ENCODE assay signal across 8 cellular contexts in genomic region chrX:107676559-107677378, GRCh38. TPM values are rescaled to one million over a fixed set of nuclear protein-coding genes. Genes with fewer than 3 reads are reported as not detected.
DNase-seq lines count a peak whose midpoint lies in the region; ATAC-seq and TF ChIP-seq lines count a peak whose summit lies in the region.

No MANE protein-coding gene starts in this region.

- H3K23ac ChIP-seq in mesenchymal stem cell (ENCODE audit: low read length in 2 of 2) = no peak overlapping the region

- 3% methylated on average over 16 of the region's 30 CpGs for WGBS in mesenchymal stem cell

- TF ChIP-seq CTCF in AG04450 (IDR thresholded peaks at IDR 0.05; ENCODE audit: low read depth, low read length) = no peak

- H3K4me2 ChIP-seq in mesenchymal stem cell (ENCODE audit: low read length, poor library complexity, severe bottlenecking) = peak overlapping the region; percentile 74

- peak overlapping the region; percentile 67 for H3K4me3 ChIP-seq in AG04450 (ENCODE audit: low read depth, low read length)
- peak overlapping the region; percentile 52 to 81 for H3K4me3 ChIP-seq in mesenchymal stem cell (ENCODE audit: insufficient read depth in 1 of 2, low read depth in 1 of 2, low read length in 2 of 2)

- H2AFZ ChIP-seq in mesenchymal stem cell (ENCODE audit: low read depth, low read length) = no peak overlapping the region

- peaks cover 25% of the 10 kb centered on the region for H3K4me1 ChIP-seq in mesenchymal stem cell (ENCODE audit: control insufficient read depth, insufficient read depth, low read depth, low read length)

- peak overlapping the region; percentile 45 to 93 for H3K18ac ChIP-seq in mesenchymal stem cell (ENCODE audit: low read depth in 1 of 2, low read length in 2 of 2)

- H3K36me3 Mint-ChIP-seq in stimulated activated naive B cell treated with anti-CD40 and anti-IgM and Interleukin-4, amounts not matched to agents 10 μg/mL and 1 μg/mL and 100 μg/mL, for 72 hours = peaks cover 0 to 5% of the 10 kb centered on the region in 2 donors

- H3K4ac ChIP-seq in mesenchymal stem cell (ENCODE audit: low read depth in 1 of 2, low read length in 2 of 2) = peak overlapping the region in 1 of 2 experiments; percentile 94

- H3K9me3 ChIP-seq in AG04450 (ENCODE audit: control insufficient read depth, insufficient read depth, low read length) = no peaks in the 10 kb centered on the region
- H3K9me3 ChIP-seq in mesenchymal stem cell (ENCODE audit: control insufficient read depth, low read length) = no peaks in the 10 kb centered on the region

- H3K27me3 ChIP-seq in AG04450 (ENCODE audit: control insufficient read depth, insufficient read depth, low read length) = no peaks in the 10 kb centered on the region
- peaks cover 0 to 25% of the 10 kb centered on the region in 2 experiments for H3K27me3 ChIP-seq in mesenchymal stem cell (ENCODE audit: control insufficient read depth in 1 of 2, insufficient read depth in 1 of 2, low read length in 2 of 2)

- H3K4me1 Mint-ChIP-seq in stimulated activated naive B cell treated with anti-CD40 and anti-IgM and Interleukin-4, amounts not matched to agents 10 μg/mL and 1 μg/mL and 100 μg/mL, for 72 hours = peaks cover 20 to 63% of the 10 kb centered on the region in 2 donors

- H3K27me3 Mint-ChIP-seq in stimulated activated naive B cell treated with anti-CD40 and anti-IgM and Interleukin-4, amounts not matched to agents 10 μg/mL and 1 μg/mL and 100 μg/mL, for 72 hours = peaks cover 0 to 4% of the 10 kb centered on the region in 2 donors

- peak overlapping the region; percentile 48 for H2BK15ac ChIP-seq in mesenchymal stem cell (ENCODE audit: low read depth, poor library complexity, severe bottlenecking)

- H3K14ac ChIP-seq in mesenchymal stem cell (ENCODE audit: low read length in 2 of 2) = peak overlapping the region in 1 of 2 experiments; percentile 89

- peak overlapping the region; percentile 98 for H3K27ac Mint-ChIP-seq in stimulated activated naive B cell treated with anti-CD40 and anti-IgM and Interleukin-4, amounts not matched to agents 10 μg/mL and 1 μg/mL and 100 μg/mL, for 72 hours

- peak overlapping the region; percentile 86 to 91 for H3K4me3 Mint-ChIP-seq in stimulated activated naive B cell treated with anti-CD40 and anti-IgM and Interleukin-4, amounts not matched to agents 10 μg/mL and 1 μg/mL and 100 μg/mL, for 72 hours

- peak overlapping the region in 1 of 2 experiments; percentile 54 for H2BK12ac ChIP-seq in mesenchymal stem cell (ENCODE audit: low read length in 2 of 2)

- H3K79me1 ChIP-seq in mesenchymal stem cell (replicated peaks; ENCODE audit: low read length, poor library complexity, severe bottlenecking) = no peaks in the 10 kb centered on the region

- peak overlapping the region; percentile 88 for H3K9ac ChIP-seq in mesenchymal stem cell (ENCODE audit: low read length)

- POLR2A ChIA-PET in AG04450 (lab: Yijun Ruan, JAX) = interaction anchor here (1.0 kb wide), 1 partner anchor 40 kb away, joined by 3 read pairs; no protein-coding TSS in a partner anchor

- H2BK5ac ChIP-seq in mesenchymal stem cell (ENCODE audit: low read depth, low read length, poor library complexity, severe bottlenecking) = peak overlapping the region; percentile 66

- no peak overlapping the region for H2BK120ac ChIP-seq in mesenchymal stem cell (ENCODE audit: low read depth, low read length)

- H3K27ac ChIP-seq in AG04450 (ENCODE audit: low read depth, low read length) = peak overlapping the region; percentile 21
- H3K27ac ChIP-seq in mesenchymal stem cell (ENCODE audit: low read length, poor library complexity, severe bottlenecking) = peak overlapping the region; percentile 88

- CTCF ChIA-PET in AG04450 (lab: Charles Lee) = interaction anchor here (0.9 to 3.0 kb wide), 8 partner anchors 11 to 101 kb away, joined by 3 to 10 read pairs (median 4); partner anchors contain the start of genes NCBP2L and TSC22D3

- H4K8ac ChIP-seq in mesenchymal stem cell (ENCODE audit: low read length) = no peak overlapping the region

- H4K91ac ChIP-seq in mesenchymal stem cell (ENCODE audit: low read length) = peak overlapping the region; percentile 83

- ATAC-seq in GM19351 (IDR thresholded peaks at IDR 0.05; ENCODE audit: unreplicated experiment) = peak; percentile 22
- ATAC-seq in stimulated activated naive B cell treated with anti-CD40 and anti-IgM and Interleukin-4, amounts not matched to agents 10 μg/mL and 1 μg/mL and 100 μg/mL, for 72 hours (replicated peaks) = peak; percentile 33 to 38
- ATAC-seq in HG03159 (IDR thresholded peaks at IDR 0.05; ENCODE audit: unreplicated experiment) = no peak

- DNase-seq in AG04450 (ENCODE audit: low read depth, low spot score) = peak; percentile 50
- DNase-seq in NCI-H2227 treated with DMSO at 0.1 percent for 48 hours (lab: John Stamatoyannopoulos, UW) = peak; percentile 68
- DNase-seq in activated CD4-positive, alpha-beta T cell treated with anti-CD3 and anti-CD28 coated beads, Interleukin-2, amount 50 U/mL, for 1 hour = peak; percentile 40
- peak; percentile 81 for DNase-seq in dermis blood vessel endothelial cell
- DNase-seq in mesenchymal stem cell = peak; percentile 99
- DNase-seq in stimulated activated naive B cell treated with anti-CD40 and anti-IgM and Interleukin-4, amounts not matched to agents 10 μg/mL and 1 μg/mL and 100 μg/mL, for 72 hours = peak; percentile 52

- no peak overlapping the region for H2AK5ac ChIP-seq in mesenchymal stem cell (ENCODE audit: low read length, severe bottlenecking)

- H3K9me3 Mint-ChIP-seq in stimulated activated naive B cell treated with anti-CD40 and anti-IgM and Interleukin-4, amounts not matched to agents 10 μg/mL and 1 μg/mL and 100 μg/mL, for 72 hours = no peaks in the 10 kb centered on the region

- H3K36me3 ChIP-seq in mesenchymal stem cell (ENCODE audit: control insufficient read depth in 1 of 2, insufficient read depth in 2 of 2, low read depth in 1 of 2, low read length in 2 of 2) = no peaks in the 10 kb centered on the region

RNA-seq across cellular contexts. Expression of gene PRPS1, which starts 48.5 kb away (rescaled TPM):
- 64.2 and 67.9 TPM in 2 replicates for polyA plus RNA-seq in AG04450 (2011; rRNA removed)
- 38.9 and 52.3 TPM in 2 replicates for polyA minus RNA-seq in AG04450 (2011; rRNA and poly(A)+ RNA removed)
- 25.7 and 39.5 TPM in 2 replicates for total RNA-seq in dermis blood vessel endothelial cell
- 31.3 TPM for polyA plus RNA-seq in mesenchymal stem cell (2013, experiment 1 of 2)
- polyA plus RNA-seq in mesenchymal stem cell (2013, experiment 2 of 2) = 32.9 TPM

Comparison
In these comparisons a context has a peak if more than half of its experiments do, and no peak if none do; other contexts are left out.
1. DNase-seq: peak in every context shown above with its lines; median percentile 99 in mesenchymal stem cell; 81 in dermis blood vessel endothelial cell; 68 in NCI-H2227 treated with DMSO at 0.1 percent for 48 hours; 52 in stimulated activated naive B cell treated with anti-CD40 and anti-IgM and Interleukin-4, amounts not matched to agents 10 μg/mL and 1 μg/mL and 100 μg/mL, for 72 hours; 50 in AG04450; 40 in activated CD4-positive, alpha-beta T cell treated with anti-CD3 and anti-CD28 coated beads, Interleukin-2, amount 50 U/mL, for 1 hour.